ENCODE assay signal across 24 cellular contexts in genomic region chr10:49633327-49634045, GRCh38. TPM values are rescaled to one million over a fixed set of nuclear protein-coding genes. Genes with fewer than 3 reads are reported as not detected.
A peak's percentile ranks its signal among the peaks of the same experiment; 100 is the strongest.
DNase-seq lines count a peak whose midpoint lies in the region; ATAC-seq and TF ChIP-seq lines count a peak whose summit lies in the region.
"Had no signal": no experiment of that assay in that cellular context is flagged by ENCODE, and none has a peak within 500 bp of the region (broad histone marks: within the 10 kb centered on the region; RNA-seq: fewer than 3 reads in every experiment).

No MANE protein-coding gene starts in this region.

- DNase-seq in cardiac septum (ENCODE audit: low spot score) (peak; percentile 43), heart right ventricle (no peak), NCI-H69 (lab: John Stamatoyannopoulos, UW) (peak; percentile 81), lower lobe of right lung (peak; percentile 20), psoas muscle (no peak), erythroblast (lab: John Stamatoyannopoulos, UW) (no peak)
- DNase-seq in activated CD4-positive, alpha-beta T cell treated with anti-CD3 and anti-CD28 coated beads for 36 hours = no peak
- DNase-seq: activated CD4-positive, alpha-beta T cell treated with anti-CD3 and anti-CD28 coated beads, Interleukin-2, amount 10 ng/mL, durations not matched to agents 7 days and 5 days; activated CD8-positive, alpha-beta memory T cell treated with anti-CD3 and anti-CD28 coated beads, Interleukin-2, amount 50 U/mL, for 4 hours; CD8-positive, alpha-beta T cell; gastrocnemius medialis; MV-4-11; nephron progenitor cell; NK-92 treated with Interleukin-12 subunit alpha and Interleukin-12 subunit beta, amount 100 ng/mL, for 24 hours; RPMI8226; small intestine; stimulated activated CD4-positive, alpha-beta T cell treated with anti-CD3 and anti-CD28 coated beads, Interleukin-4, amount 100 ng/mL, for 1 hour had no signal

- TF ChIP-seq CTCF in heart right ventricle (IDR thresholded peaks at IDR 0.05) = no peak
- no peak for TF ChIP-seq CTCF in lower lobe of right lung (IDR thresholded peaks at IDR 0.05)
- TF ChIP-seq CTCF in psoas muscle (IDR thresholded peaks at IDR 0.05) = no peak

- ATAC-seq in heart right ventricle (no peak), lower lobe of right lung (no peak), psoas muscle (no peak), HG03025 (IDR thresholded peaks at IDR 0.05; ENCODE audit: low FRiP score, unreplicated experiment) (no peak)
- ATAC-seq in activated CD4-positive, alpha-beta T cell treated with anti-CD3 and anti-CD28 coated beads for 36 hours = no peak
- ATAC-seq: CD8-positive, alpha-beta T cell; gastrocnemius medialis had no signal

- no peaks in the 10 kb centered on the region for H3K4me1 Mint-ChIP-seq in activated CD4-positive, alpha-beta T cell treated with anti-CD3 and anti-CD28 coated beads for 36 hours
- H3K4me1 Mint-ChIP-seq: activated CD4-positive, alpha-beta T cell treated with anti-CD3 and anti-CD28 coated beads, Interleukin-2, amount 10 ng/mL, durations not matched to agents 7 days and 5 days; nephron progenitor cell had no signal

- H3K27me3 ChIP-seq in heart right ventricle (peaks cover 0 to 23% (median 3%) of the 10 kb centered on the region in 7 donors), lower lobe of right lung (ENCODE audit: low read depth) (peaks cover 8% of the 10 kb centered on the region), psoas muscle (ENCODE audit: insufficient read depth in 3 of 3, low read length in 2 of 3) (peaks cover 0 to 7% (median 1%) of the 10 kb centered on the region in 3 donors)

- POLR2A ChIA-PET in activated CD4-positive, alpha-beta T cell treated with anti-CD3 and anti-CD28 coated beads for 36 hours (lab: Charles Lee) = no interaction called here

- H3K27ac ChIP-seq in heart right ventricle = no peak overlapping the region
- H3K27ac ChIP-seq in lower lobe of right lung = no peak overlapping the region
- no peak overlapping the region for H3K27ac ChIP-seq in psoas muscle
- H3K27ac ChIP-seq: cardiac muscle cell, dorsolateral prefrontal cortex, gastrocnemius medialis, KMS-11 had no signal

- H3K4me3 ChIP-seq in heart right ventricle (no peak overlapping the region), lower lobe of right lung (no peak overlapping the region), psoas muscle (no peak overlapping the region)
- H3K4me3 ChIP-seq: cardiac muscle cell, dorsolateral prefrontal cortex, gastrocnemius medialis had no signal

- H3K36me3 Mint-ChIP-seq in activated CD4-positive, alpha-beta T cell treated with anti-CD3 and anti-CD28 coated beads for 36 hours (ENCODE audit: low read depth) = no peaks in the 10 kb centered on the region
- H3K36me3 Mint-ChIP-seq: CD8-positive, alpha-beta T cell had no signal

- H3K36me3 ChIP-seq in heart right ventricle (no peaks in the 10 kb centered on the region), lower lobe of right lung (no peaks in the 10 kb centered on the region), psoas muscle (ENCODE audit: insufficient read depth in 1 of 2, low read depth in 1 of 2) (no peaks in the 10 kb centered on the region)
- H3K36me3 ChIP-seq: cardiac muscle cell, gastrocnemius medialis had no signal

- H3K4me3 Mint-ChIP-seq in activated CD4-positive, alpha-beta T cell treated with anti-CD3 and anti-CD28 coated beads for 36 hours = no peak overlapping the region
- H3K4me3 Mint-ChIP-seq: activated CD4-positive, alpha-beta T cell treated with anti-CD3 and anti-CD28 coated beads, Interleukin-2, amount 10 ng/mL, durations not matched to agents 7 days and 5 days; CD8-positive, alpha-beta T cell; nephron progenitor cell had no signal

- H3K9me3 ChIP-seq in heart right ventricle (no peaks in the 10 kb centered on the region), lower lobe of right lung (no peaks in the 10 kb centered on the region), psoas muscle (no peaks in the 10 kb centered on the region)
- H3K9me3 ChIP-seq: gastrocnemius medialis had no signal

- H3K9me3 Mint-ChIP-seq in activated CD4-positive, alpha-beta T cell treated with anti-CD3 and anti-CD28 coated beads for 36 hours (ENCODE audit: low read depth) = no peaks in the 10 kb centered on the region
- H3K9me3 Mint-ChIP-seq: activated CD4-positive, alpha-beta T cell treated with anti-CD3 and anti-CD28 coated beads, Interleukin-2, amount 10 ng/mL, durations not matched to agents 7 days and 5 days; CD8-positive, alpha-beta T cell; nephron progenitor cell had no signal

- CTCF ChIA-PET in activated CD4-positive, alpha-beta T cell treated with anti-CD3 and anti-CD28 coated beads for 36 hours (lab: Charles Lee) = no interaction called here

- TF ChIP-seq POLR2A in erythroblast (IDR thresholded peaks at IDR 0.05; ENCODE audit: low read length) = no peak

- intact Hi-C loops in cardiac septum (cut with DNase I) (no loop called here), heart right ventricle (cut with DNase I) (no loop called here), lower lobe of right lung (cut with DNase I) (no loop called here), psoas muscle (cut with DNase I) (no loop called here)
- intact Hi-C loops in activated CD4-positive, alpha-beta T cell treated with anti-CD3 and anti-CD28 coated beads for 36 hours (cut with DNase I, micrococcal nuclease) = no loop called here

- WGBS in heart right ventricle, 2 donors = 48 to 53% methylated on average over 13 of the region's 13 CpGs
- WGBS in psoas muscle, 3 donors = 34 to 35% (median 35%) methylated on average over 13 of the region's 13 CpGs

- peaks cover 4% of the 10 kb centered on the region for H3K27me3 Mint-ChIP-seq in activated CD4-positive, alpha-beta T cell treated with anti-CD3 and anti-CD28 coated beads for 36 hours

- no peak overlapping the region for H3K27ac Mint-ChIP-seq in activated CD4-positive, alpha-beta T cell treated with anti-CD3 and anti-CD28 coated beads for 36 hours
- H3K27ac Mint-ChIP-seq: activated CD4-positive, alpha-beta T cell treated with anti-CD3 and anti-CD28 coated beads, Interleukin-2, amount 10 ng/mL, durations not matched to agents 7 days and 5 days; CD8-positive, alpha-beta T cell; nephron progenitor cell had no signal

- H3K4me1 ChIP-seq in heart right ventricle (no peaks in the 10 kb centered on the region), lower lobe of right lung (no peaks in the 10 kb centered on the region), psoas muscle (no peaks in the 10 kb centered on the region)
- H3K4me1 ChIP-seq: gastrocnemius medialis had no signal

RNA-seq across cellular contexts. Expression of gene CHAT, which starts 19.6 kb away (rescaled TPM):
- total RNA-seq in cardiac septum = not detected
- not detected for total RNA-seq in heart right ventricle
- polyA plus RNA-seq in heart right ventricle = not detected
- not detected for total RNA-seq in lower lobe of right lung
- not detected for total RNA-seq in psoas muscle
- polyA plus RNA-seq in psoas muscle = not detected
- total RNA-seq in activated CD4-positive, alpha-beta T cell treated with anti-CD3 and anti-CD28 coated beads for 36 hours = not detected
- total RNA-seq: activated CD4-positive, alpha-beta T cell treated with anti-CD3 and anti-CD28 coated beads, Interleukin-2, amount 10 ng/mL, durations not matched to agents 7 days and 5 days; cardiac muscle cell; CD8-positive, alpha-beta T cell; Daoy; dorsolateral prefrontal cortex; epithelial cell of proximal tubule; gastrocnemius medialis; pulmonary artery endothelial cell had no signal
- polyA plus RNA-seq: cardiac muscle cell had no signal

RNA-seq across cellular contexts. Expression of gene SLC18A3, which starts 23.4 kb away (rescaled TPM):
- total RNA-seq in cardiac septum (not detected), heart right ventricle (not detected), lower lobe of right lung (not detected), psoas muscle (not detected)
- polyA plus RNA-seq in heart right ventricle (not detected), psoas muscle (not detected)
- not detected for total RNA-seq in activated CD4-positive, alpha-beta T cell treated with anti-CD3 and anti-CD28 coated beads for 36 hours
- total RNA-seq: activated CD4-positive, alpha-beta T cell treated with anti-CD3 and anti-CD28 coated beads, Interleukin-2, amount 10 ng/mL, durations not matched to agents 7 days and 5 days; cardiac muscle cell; CD8-positive, alpha-beta T cell; Daoy; dorsolateral prefrontal cortex; epithelial cell of proximal tubule; gastrocnemius medialis; pulmonary artery endothelial cell had no signal
- polyA plus RNA-seq: cardiac muscle cell had no signal

RNA-seq across cellular contexts. Expression of gene C10orf53, which starts 46.0 kb away (rescaled TPM):
- not detected for total RNA-seq in cardiac septum
- total RNA-seq in heart right ventricle = not detected
- polyA plus RNA-seq in heart right ventricle = not detected
- total RNA-seq in lower lobe of right lung = not detected
- not detected for total RNA-seq in psoas muscle
- not detected for polyA plus RNA-seq in psoas muscle
- not detected for total RNA-seq in activated CD4-positive, alpha-beta T cell treated with anti-CD3 and anti-CD28 coated beads for 36 hours
- total RNA-seq: activated CD4-positive, alpha-beta T cell treated with anti-CD3 and anti-CD28 coated beads, Interleukin-2, amount 10 ng/mL, durations not matched to agents 7 days and 5 days; cardiac muscle cell; CD8-positive, alpha-beta T cell; Daoy; epithelial cell of proximal tubule; gastrocnemius medialis; pulmonary artery endothelial cell had no signal
- polyA plus RNA-seq: cardiac muscle cell, small intestine had no signal

Comparison
In these comparisons a context has a peak if more than half of its experiments do, and no peak if none do; other contexts are left out.
1. DNase-seq: peak in cardiac septum (single experiment), NCI-H69 (single experiment) and lower lobe of right lung (single experiment); none in heart right ventricle (0 of 2), psoas muscle (0 of 2), activated CD4-positive, alpha-beta T cell treated with anti-CD3 and anti-CD28 coated beads for 36 hours (single experiment) and erythroblast (0 of 2).